ENCODE assay signal across 25 cellular contexts in the genomic region with DNA sequence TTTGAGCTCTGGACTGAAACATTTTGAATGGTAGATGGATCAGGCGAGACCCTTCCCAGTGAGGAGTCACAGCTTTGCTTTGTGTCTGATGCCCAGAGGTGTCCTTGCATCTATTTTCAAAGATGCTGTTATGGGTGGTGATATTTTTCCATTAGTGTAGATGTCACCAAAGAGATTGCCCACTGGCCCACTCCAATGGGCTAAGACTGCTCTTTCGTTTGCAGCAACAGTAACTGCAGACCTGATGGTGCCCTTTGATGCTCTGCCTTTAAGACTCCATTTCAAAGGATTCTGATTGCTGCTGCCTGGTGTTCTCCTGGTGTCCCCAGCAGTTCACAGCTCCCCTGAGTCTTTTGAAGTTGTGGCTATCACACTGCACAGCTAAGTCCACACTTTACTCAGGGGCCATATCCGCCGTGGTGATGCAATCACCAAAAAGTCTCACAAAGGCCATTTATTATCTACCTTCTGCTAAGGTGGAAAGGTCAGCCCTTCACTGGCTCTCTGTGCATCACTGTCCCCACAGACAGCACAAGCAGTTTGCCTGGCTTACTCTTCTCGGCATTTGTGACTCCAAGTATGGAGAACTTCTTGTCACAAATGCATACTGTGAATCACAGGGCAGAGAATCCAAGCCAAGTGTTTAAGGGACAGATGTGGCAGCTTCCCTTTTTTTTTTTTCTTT. TPM values are rescaled to one million over a fixed set of nuclear protein-coding genes. Genes with fewer than 3 reads are reported as not detected.
"Had no signal": no experiment of that assay in that cellular context is flagged by ENCODE, and none has a peak within 500 bp of the region (broad histone marks: within the 10 kb centered on the region; RNA-seq: fewer than 3 reads in every experiment).

No MANE protein-coding gene starts in this region.

- FAIRE-seq: kidney, small intestine had no signal

- DNase-seq: activated CD4-positive, alpha-beta memory T cell treated with anti-CD3 and anti-CD28 coated beads for 36 hours; activated CD8-positive, alpha-beta memory T cell treated with anti-CD3 and anti-CD28 coated beads, Interleukin-2, amount 10 ng/mL, durations not matched to agents 7 days and 5 days; activated naive CD4-positive, alpha-beta T cell treated with anti-CD3 and anti-CD28 coated beads for 36 hours; activated naive CD8-positive, alpha-beta T cell treated with anti-CD3 and anti-CD28 coated beads, Interleukin-2, amount 50 U/mL, for 24 hours; activated T-cell treated with anti-CD3 and anti-CD28 coated beads, Interleukin-2, amount 50 U/mL, for 1 hour; aorta; cortex of kidney; effector CD4-positive, alpha-beta T cell; hypothalamus; kidney; left lung; mammary epithelial cell; natural killer cell; small intestine; stimulated activated CD4-positive, alpha-beta T cell treated with anti-CD3 and anti-CD28 coated beads, Interleukin-4, amount 100 ng/mL, for 24 hours; stimulated activated naive CD4-positive, alpha-beta T cell; substantia nigra; uterus had no signal

- H3K27ac ChIP-seq: esophagus muscularis mucosa, left lung, right atrium auricular region, tibial nerve, uterus had no signal

- H3K9me3 ChIP-seq: esophagus muscularis mucosa, left lung, right atrium auricular region, tibial nerve, uterus had no signal

- ATAC-seq: activated CD8-positive, alpha-beta memory T cell treated with anti-CD3 and anti-CD28 coated beads, Interleukin-2, amount 10 ng/mL, durations not matched to agents 7 days and 5 days; activated naive CD8-positive, alpha-beta T cell treated with anti-CD3 and anti-CD28 coated beads, Interleukin-2, amount 50 U/mL, for 24 hours; left lung had no signal

- H3K4me3 ChIP-seq: esophagus muscularis mucosa, left lung, right atrium auricular region, tibial nerve, uterus had no signal

- H3K36me3 ChIP-seq: esophagus muscularis mucosa, left lung, right atrium auricular region, tibial nerve, uterus had no signal

- H3K27me3 ChIP-seq: esophagus muscularis mucosa, left lung, right atrium auricular region, uterus had no signal

- H3K4me1 ChIP-seq: esophagus muscularis mucosa, left lung, right atrium auricular region, uterus had no signal

RNA-seq across cellular contexts. Expression of gene NOX3, which starts 56.4 kb away (rescaled TPM):
- total RNA-seq: activated CD4-positive, alpha-beta memory T cell treated with anti-CD3 and anti-CD28 coated beads for 36 hours; activated CD8-positive, alpha-beta memory T cell treated with anti-CD3 and anti-CD28 coated beads, Interleukin-2, amount 10 ng/mL, durations not matched to agents 7 days and 5 days; activated naive CD4-positive, alpha-beta T cell treated with anti-CD3 and anti-CD28 coated beads for 36 hours; activated T-helper 2 cell treated with anti-CD3 and anti-CD28 coated beads, Interferon-gamma antibody, Interleukin-2, Interleukin-4, amounts not matched to agents 10 μg/mL and 5 μg/mL and 100 μg/mL, durations not matched to agents 14 hours and 24 hours and 36 hours; aorta; esophagus muscularis mucosa; kidney; left lung; mammary epithelial cell; mucosa of gallbladder; natural killer cell; omental fat pad; progenitor cell of endocrine pancreas; right atrium auricular region; tibial nerve; uterus had no signal
- polyA plus RNA-seq: aorta, mammary epithelial cell, small intestine had no signal
